Comparison of ENCODE assay signal across 2 cellular contexts in the genomic region with DNA sequence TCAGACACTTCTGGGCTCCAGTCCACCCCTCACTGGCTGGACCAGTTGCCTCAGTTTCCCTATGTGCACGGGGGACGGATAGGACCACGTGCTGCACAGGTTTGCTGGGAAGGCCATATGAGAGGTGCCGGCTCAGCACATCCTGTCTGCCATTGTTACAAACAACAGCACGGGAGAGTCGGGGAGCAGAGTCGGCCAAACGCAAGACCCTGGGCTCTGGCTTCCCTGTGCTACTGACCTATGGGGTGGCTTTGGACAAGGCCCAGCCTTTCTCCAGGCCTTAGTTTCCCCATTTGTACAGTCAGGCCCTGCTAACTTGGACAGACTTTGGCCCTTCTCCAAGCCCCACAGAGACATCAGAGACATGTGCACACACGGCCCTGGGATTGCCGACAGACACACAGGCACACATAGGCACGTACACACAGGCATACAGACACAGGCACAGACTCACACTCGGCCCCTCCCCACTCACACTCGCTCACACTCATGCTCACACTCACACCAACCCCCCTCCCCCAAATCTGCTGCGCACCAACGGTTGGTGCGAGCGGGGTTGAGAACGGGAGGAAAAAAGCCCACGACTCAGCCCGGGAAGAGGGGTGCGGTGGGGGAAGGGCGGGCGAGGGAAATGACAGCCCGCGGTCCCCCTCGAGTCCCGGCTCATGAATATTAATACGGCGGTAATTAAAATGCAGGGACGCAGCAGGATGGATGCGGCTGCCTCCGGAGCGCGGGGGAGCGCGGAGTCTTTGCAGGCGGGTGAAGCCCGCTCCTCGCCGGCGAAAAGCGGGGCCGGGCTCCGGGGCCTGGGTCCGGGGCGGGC.
TF ChIP-seq lines count a peak whose summit lies in the region.

No MANE protein-coding gene starts in this region.

TF ChIP-seq in HCT116, 20 proteins besides CTCF, POLR2A, EP300 and RAD21:
- no peak for TF ChIP-seq CBX3 (IDR thresholded peaks at IDR 0.05; ENCODE audit: low read depth)
- peak; percentile 45 for TF ChIP-seq TCF7L2 (IDR thresholded peaks at IDR 0.05; ENCODE audit: borderline replicate concordance, extremely low read depth, insufficient read depth, insufficient read length)
- no peak; the same call in 1 of the 2 replicates for TF ChIP-seq POLR2AphosphoS5 (IDR thresholded peaks at IDR 0.05; ENCODE audit: low read depth, low read length)

TF ChIP-seq in K562, 482 proteins besides CTCF, POLR2A, EP300 and RAD21 (continues in another document):
- TF ChIP-seq ZNF589 (CRISPR knock-in tag; IDR thresholded peaks at IDR 0.05; ENCODE audit: low read depth) (no peak), ADNP (tag; IDR thresholded peaks at IDR 0.05) (no peak), SAFB (IDR thresholded peaks at IDR 0.05; ENCODE audit: borderline replicate concordance, low read depth, low read length) (no peak), DMBX1 (CRISPR knock-in tag; IDR thresholded peaks at IDR 0.05; ENCODE audit: borderline replicate concordance) (peak; percentile 90), MEF2A (IDR thresholded peaks at IDR 0.05; ENCODE audit: control insufficient read depth, low read depth, low read length) (no peak), KDM4B (IDR thresholded peaks at IDR 0.05; ENCODE audit: borderline replicate concordance in 2 of 2, low read depth in 1 of 2) (peak in 1 of 2 experiments; percentile 85; a peak in 1 of 4 replicates), ZNF76 (CRISPR knock-in tag; IDR thresholded peaks at IDR 0.05; ENCODE audit: borderline replicate concordance) (0 out of 2 replicates have a peak, but pooled peaks have one; percentile 56), ZNF239 (CRISPR knock-in tag; IDR thresholded peaks at IDR 0.05) (peak; percentile 21; the same call in 1 of the 2 replicates), BCL6 (CRISPR knock-in tag; IDR thresholded peaks at IDR 0.05) (0 out of 2 replicates have a peak, but pooled peaks have one; percentile 26), ZNF3 (CRISPR knock-in tag; IDR thresholded peaks at IDR 0.05) (no peak), CREBBP (IDR thresholded peaks at IDR 0.05; ENCODE audit: low read depth, low read length) (no peak), NFXL1 (CRISPR knock-in tag; IDR thresholded peaks at IDR 0.05) (peak; percentile 71; the same call in 1 of the 2 replicates), C11orf30 (IDR thresholded peaks at IDR 0.05; ENCODE audit: low read depth) (no peak), EWSR1 (IDR thresholded peaks at IDR 0.05; ENCODE audit: borderline replicate concordance, low read depth, partially characterized antibody) (no peak), BRD9 (IDR thresholded peaks at IDR 0.05; ENCODE audit: low read depth, partially characterized antibody) (peak; percentile 96), MAZ (CRISPR knock-in tag; conservative IDR thresholded peaks at IDR 0.05 in 1 of 2, IDR thresholded peaks at IDR 0.05 in 1 of 2) (peak in 1 of 2 experiments; percentile 27; a peak in 1 of 4 replicates), MTF1 (CRISPR knock-in tag; IDR thresholded peaks at IDR 0.05; ENCODE audit: borderline replicate concordance) (0 out of 2 replicates have a peak, but pooled peaks have one; percentile 61)
- TF ChIP-seq, protein P1, sequence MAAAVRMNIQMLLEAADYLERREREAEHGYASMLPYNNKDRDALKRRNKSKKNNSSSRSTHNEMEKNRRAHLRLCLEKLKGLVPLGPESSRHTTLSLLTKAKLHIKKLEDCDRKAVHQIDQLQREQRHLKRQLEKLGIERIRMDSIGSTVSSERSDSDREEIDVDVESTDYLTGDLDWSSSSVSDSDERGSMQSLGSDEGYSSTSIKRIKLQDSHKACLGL (CRISPR knock-in tag; IDR thresholded peaks at IDR 0.05; ENCODE audit: borderline replicate concordance, poor library complexity, severe bottlenecking): no peak
- TF ChIP-seq, protein P2, sequence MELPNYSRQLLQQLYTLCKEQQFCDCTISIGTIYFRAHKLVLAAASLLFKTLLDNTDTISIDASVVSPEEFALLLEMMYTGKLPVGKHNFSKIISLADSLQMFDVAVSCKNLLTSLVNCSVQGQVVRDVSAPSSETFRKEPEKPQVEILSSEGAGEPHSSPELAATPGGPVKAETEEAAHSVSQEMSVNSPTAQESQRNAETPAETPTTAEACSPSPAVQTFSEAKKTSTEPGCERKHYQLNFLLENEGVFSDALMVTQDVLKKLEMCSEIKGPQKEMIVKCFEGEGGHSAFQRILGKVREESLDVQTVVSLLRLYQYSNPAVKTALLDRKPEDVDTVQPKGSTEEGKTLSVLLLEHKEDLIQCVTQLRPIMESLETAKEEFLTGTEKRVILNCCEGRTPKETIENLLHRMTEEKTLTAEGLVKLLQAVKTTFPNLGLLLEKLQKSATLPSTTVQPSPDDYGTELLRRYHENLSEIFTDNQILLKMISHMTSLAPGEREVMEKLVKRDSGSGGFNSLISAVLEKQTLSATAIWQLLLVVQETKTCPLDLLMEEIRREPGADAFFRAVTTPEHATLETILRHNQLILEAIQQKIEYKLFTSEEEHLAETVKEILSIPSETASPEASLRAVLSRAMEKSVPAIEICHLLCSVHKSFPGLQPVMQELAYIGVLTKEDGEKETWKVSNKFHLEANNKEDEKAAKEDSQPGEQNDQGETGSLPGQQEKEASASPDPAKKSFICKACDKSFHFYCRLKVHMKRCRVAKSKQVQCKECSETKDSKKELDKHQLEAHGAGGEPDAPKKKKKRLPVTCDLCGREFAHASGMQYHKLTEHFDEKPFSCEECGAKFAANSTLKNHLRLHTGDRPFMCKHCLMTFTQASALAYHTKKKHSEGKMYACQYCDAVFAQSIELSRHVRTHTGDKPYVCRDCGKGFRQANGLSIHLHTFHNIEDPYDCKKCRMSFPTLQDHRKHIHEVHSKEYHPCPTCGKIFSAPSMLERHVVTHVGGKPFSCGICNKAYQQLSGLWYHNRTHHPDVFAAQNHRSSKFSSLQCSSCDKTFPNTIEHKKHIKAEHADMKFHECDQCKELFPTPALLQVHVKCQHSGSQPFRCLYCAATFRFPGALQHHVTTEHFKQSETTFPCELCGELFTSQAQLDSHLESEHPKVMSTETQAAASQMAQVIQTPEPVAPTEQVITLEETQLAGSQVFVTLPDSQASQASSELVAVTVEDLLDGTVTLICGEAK (IDR thresholded peaks at IDR 0.05): 0 out of 2 replicates have a peak, but pooled peaks have one; percentile 11
- TF ChIP-seq, protein P2 (CRISPR knock-in tag; IDR thresholded peaks at IDR 0.05): no peak
- TF ChIP-seq, protein P3, sequence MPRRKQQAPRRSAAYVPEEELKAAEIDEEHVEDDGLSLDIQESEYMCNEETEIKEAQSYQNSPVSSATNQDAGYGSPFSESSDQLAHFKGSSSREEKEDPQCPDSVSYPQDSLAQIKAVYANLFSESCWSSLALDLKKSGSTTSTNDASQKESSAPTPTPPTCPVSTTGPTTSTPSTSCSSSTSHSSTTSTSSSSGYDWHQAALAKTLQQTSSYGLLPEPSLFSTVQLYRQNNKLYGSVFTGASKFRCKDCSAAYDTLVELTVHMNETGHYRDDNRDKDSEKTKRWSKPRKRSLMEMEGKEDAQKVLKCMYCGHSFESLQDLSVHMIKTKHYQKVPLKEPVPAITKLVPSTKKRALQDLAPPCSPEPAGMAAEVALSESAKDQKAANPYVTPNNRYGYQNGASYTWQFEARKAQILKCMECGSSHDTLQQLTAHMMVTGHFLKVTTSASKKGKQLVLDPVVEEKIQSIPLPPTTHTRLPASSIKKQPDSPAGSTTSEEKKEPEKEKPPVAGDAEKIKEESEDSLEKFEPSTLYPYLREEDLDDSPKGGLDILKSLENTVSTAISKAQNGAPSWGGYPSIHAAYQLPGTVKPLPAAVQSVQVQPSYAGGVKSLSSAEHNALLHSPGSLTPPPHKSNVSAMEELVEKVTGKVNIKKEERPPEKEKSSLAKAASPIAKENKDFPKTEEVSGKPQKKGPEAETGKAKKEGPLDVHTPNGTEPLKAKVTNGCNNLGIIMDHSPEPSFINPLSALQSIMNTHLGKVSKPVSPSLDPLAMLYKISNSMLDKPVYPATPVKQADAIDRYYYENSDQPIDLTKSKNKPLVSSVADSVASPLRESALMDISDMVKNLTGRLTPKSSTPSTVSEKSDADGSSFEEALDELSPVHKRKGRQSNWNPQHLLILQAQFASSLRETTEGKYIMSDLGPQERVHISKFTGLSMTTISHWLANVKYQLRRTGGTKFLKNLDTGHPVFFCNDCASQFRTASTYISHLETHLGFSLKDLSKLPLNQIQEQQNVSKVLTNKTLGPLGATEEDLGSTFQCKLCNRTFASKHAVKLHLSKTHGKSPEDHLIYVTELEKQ (CRISPR knock-in tag; IDR thresholded peaks at IDR 0.05): peak; percentile 80; the same call in 1 of the 2 replicates
- TF ChIP-seq, protein P4, sequence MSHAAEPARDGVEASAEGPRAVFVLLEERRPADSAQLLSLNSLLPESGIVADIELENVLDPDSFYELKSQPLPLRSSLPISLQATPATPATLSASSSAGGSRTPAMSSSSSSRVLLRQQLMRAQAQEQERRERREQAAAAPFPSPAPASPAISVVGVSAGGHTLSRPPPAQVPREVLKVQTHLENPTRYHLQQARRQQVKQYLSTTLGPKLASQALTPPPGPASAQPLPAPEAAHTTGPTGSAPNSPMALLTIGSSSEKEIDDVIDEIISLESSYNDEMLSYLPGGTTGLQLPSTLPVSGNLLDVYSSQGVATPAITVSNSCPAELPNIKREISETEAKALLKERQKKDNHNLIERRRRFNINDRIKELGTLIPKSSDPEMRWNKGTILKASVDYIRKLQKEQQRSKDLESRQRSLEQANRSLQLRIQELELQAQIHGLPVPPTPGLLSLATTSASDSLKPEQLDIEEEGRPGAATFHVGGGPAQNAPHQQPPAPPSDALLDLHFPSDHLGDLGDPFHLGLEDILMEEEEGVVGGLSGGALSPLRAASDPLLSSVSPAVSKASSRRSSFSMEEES (CRISPR knock-in tag; IDR thresholded peaks at IDR 0.05): no peak; the same call in 1 of the 2 replicates
- TF ChIP-seq, protein P5, sequence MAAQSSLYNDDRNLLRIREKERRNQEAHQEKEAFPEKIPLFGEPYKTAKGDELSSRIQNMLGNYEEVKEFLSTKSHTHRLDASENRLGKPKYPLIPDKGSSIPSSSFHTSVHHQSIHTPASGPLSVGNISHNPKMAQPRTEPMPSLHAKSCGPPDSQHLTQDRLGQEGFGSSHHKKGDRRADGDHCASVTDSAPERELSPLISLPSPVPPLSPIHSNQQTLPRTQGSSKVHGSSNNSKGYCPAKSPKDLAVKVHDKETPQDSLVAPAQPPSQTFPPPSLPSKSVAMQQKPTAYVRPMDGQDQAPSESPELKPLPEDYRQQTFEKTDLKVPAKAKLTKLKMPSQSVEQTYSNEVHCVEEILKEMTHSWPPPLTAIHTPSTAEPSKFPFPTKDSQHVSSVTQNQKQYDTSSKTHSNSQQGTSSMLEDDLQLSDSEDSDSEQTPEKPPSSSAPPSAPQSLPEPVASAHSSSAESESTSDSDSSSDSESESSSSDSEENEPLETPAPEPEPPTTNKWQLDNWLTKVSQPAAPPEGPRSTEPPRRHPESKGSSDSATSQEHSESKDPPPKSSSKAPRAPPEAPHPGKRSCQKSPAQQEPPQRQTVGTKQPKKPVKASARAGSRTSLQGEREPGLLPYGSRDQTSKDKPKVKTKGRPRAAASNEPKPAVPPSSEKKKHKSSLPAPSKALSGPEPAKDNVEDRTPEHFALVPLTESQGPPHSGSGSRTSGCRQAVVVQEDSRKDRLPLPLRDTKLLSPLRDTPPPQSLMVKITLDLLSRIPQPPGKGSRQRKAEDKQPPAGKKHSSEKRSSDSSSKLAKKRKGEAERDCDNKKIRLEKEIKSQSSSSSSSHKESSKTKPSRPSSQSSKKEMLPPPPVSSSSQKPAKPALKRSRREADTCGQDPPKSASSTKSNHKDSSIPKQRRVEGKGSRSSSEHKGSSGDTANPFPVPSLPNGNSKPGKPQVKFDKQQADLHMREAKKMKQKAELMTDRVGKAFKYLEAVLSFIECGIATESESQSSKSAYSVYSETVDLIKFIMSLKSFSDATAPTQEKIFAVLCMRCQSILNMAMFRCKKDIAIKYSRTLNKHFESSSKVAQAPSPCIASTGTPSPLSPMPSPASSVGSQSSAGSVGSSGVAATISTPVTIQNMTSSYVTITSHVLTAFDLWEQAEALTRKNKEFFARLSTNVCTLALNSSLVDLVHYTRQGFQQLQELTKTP (IDR thresholded peaks at IDR 0.05; ENCODE audit: low read depth in 1 of 2, partially characterized antibody in 2 of 2): peak; percentile 21 to 45
- TF ChIP-seq, protein P6, sequence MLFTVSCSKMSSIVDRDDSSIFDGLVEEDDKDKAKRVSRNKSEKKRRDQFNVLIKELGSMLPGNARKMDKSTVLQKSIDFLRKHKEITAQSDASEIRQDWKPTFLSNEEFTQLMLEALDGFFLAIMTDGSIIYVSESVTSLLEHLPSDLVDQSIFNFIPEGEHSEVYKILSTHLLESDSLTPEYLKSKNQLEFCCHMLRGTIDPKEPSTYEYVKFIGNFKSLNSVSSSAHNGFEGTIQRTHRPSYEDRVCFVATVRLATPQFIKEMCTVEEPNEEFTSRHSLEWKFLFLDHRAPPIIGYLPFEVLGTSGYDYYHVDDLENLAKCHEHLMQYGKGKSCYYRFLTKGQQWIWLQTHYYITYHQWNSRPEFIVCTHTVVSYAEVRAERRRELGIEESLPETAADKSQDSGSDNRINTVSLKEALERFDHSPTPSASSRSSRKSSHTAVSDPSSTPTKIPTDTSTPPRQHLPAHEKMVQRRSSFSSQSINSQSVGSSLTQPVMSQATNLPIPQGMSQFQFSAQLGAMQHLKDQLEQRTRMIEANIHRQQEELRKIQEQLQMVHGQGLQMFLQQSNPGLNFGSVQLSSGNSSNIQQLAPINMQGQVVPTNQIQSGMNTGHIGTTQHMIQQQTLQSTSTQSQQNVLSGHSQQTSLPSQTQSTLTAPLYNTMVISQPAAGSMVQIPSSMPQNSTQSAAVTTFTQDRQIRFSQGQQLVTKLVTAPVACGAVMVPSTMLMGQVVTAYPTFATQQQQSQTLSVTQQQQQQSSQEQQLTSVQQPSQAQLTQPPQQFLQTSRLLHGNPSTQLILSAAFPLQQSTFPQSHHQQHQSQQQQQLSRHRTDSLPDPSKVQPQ (CRISPR knock-in tag; IDR thresholded peaks at IDR 0.05; ENCODE audit: borderline replicate concordance): no peak
